ENCODE assay signal across 23 cellular contexts in genomic region chr9:34102796-34103195, GRCh38.
"Had no signal": no experiment of that assay in that cellular context is flagged by ENCODE, and none has a peak within 500 bp of the region (broad histone marks: within the 10 kb centered on the region; RNA-seq: fewer than 3 reads in every experiment).

No MANE protein-coding gene starts in this region.

- H3K4me3 Mint-ChIP-seq: IgD-negative memory B cell had no signal

- H3K4me3 ChIP-seq: K562 had no signal

- H3K36me3 Mint-ChIP-seq: IgD-negative memory B cell had no signal

- ATAC-seq: K562, Panc1, PC-3 had no signal

- H3K27ac Mint-ChIP-seq: IgD-negative memory B cell had no signal

- H3K9me3 ChIP-seq: SK-N-SH had no signal

- DNase-seq: Kasumi-1, MM.1S, NCI-H1092 treated with DMSO at 0.1 percent for 48 hours, NCI-H1436, NCI-H187, NCI-H2029, NCI-H2081 treated with DMSO at 0.1 percent for 48 hours, NCI-H2171, NCI-H226, NCI-H446, NCI-H510A, NCI-H524 treated with DMSO at 0.1 percent for 48 hours, NCI-H69, NCI-H774, PC-3, SHP77, SK-N-SH had no signal

- H3K9me3 Mint-ChIP-seq: IgD-negative memory B cell had no signal

- H3K27ac ChIP-seq: HL-60, KMS-11, RWPE1 had no signal
